In genomic region chr11:62909107-62909894, GRCh38 we compare ENCODE assay signal across 8 cellular contexts. TPM values are rescaled to one million over a fixed set of nuclear protein-coding genes. Genes with fewer than 3 reads are reported as not detected.
DNase-seq lines count a peak whose midpoint lies in the region; ATAC-seq, FAIRE-seq and TF ChIP-seq lines count a peak whose summit lies in the region.

No MANE protein-coding gene starts in this region.

- peak; percentile 62 for TF ChIP-seq CTCF in bronchial epithelial cell (IDR thresholded peaks at IDR 0.05; ENCODE audit: insufficient read depth, low read length, severe bottlenecking)
- peak; percentile 73 for TF ChIP-seq CTCF in kidney epithelial cell (IDR thresholded peaks at IDR 0.05; ENCODE audit: insufficient read depth, low read length, poor library complexity, severe bottlenecking)
- TF ChIP-seq CTCF in thoracic aorta (IDR thresholded peaks at IDR 0.05), result peak; percentile 28

- peak; percentile 41 to 68 for DNase-seq in NCI-H524 (lab: John Stamatoyannopoulos, UW)
- no peak for DNase-seq in NCI-H524 treated with DMSO at 0.1 percent for 48 hours (lab: John Stamatoyannopoulos, UW)
- peak; percentile 85 for DNase-seq in NCI-H2029 (lab: John Stamatoyannopoulos, UW)
- peak; percentile 62 for DNase-seq in bronchial epithelial cell (ENCODE audit: low read depth)
- no peak for DNase-seq in kidney epithelial cell (ENCODE audit: low read depth)
- DNase-seq in thoracic aorta (ENCODE audit: low spot score), result no peak
- no peak for DNase-seq in NCI-H2107 treated with DMSO at 0.1 percent for 48 hours (lab: John Stamatoyannopoulos, UW; ENCODE audit: unreplicated experiment)

- H3K36me3 ChIP-seq in bronchial epithelial cell (ENCODE audit: control insufficient read depth, insufficient read depth, low read length) (no peaks in the 10 kb centered on the region), kidney epithelial cell (ENCODE audit: control insufficient read depth, insufficient read depth, low read length) (no peaks in the 10 kb centered on the region), thoracic aorta (no peaks in the 10 kb centered on the region)

- H3K4me1 ChIP-seq in thoracic aorta (ENCODE audit: control insufficient read depth in 1 of 2, low read depth in 2 of 2), result peaks cover 0 to 13% of the 10 kb centered on the region in 2 donors

- no peak overlapping the region for H3K4me3 ChIP-seq in bronchial epithelial cell (ENCODE audit: low read depth, low read length)
- no peak overlapping the region for H3K4me3 ChIP-seq in kidney epithelial cell (ENCODE audit: low read depth, low read length)
- H3K4me3 ChIP-seq in thoracic aorta, result no peak overlapping the region

- no peaks in the 10 kb centered on the region for H3K9me3 ChIP-seq in thoracic aorta

- ATAC-seq in thoracic aorta (ENCODE audit: insufficient number of reproducible peaks, low FRiP score, low read depth), result no peak
- no peak for ATAC-seq in HG03135 (IDR thresholded peaks at IDR 0.05; ENCODE audit: unreplicated experiment)

- H3K27ac ChIP-seq in thoracic aorta, result no peak overlapping the region

- H3K27me3 ChIP-seq in bronchial epithelial cell (ENCODE audit: control insufficient read depth, insufficient read depth, low read length) (no peaks in the 10 kb centered on the region), kidney epithelial cell (ENCODE audit: control insufficient read depth, insufficient read depth, low read length) (peaks cover 10% of the 10 kb centered on the region), thoracic aorta (replicated peaks; ENCODE audit: insufficient read depth) (no peaks in the 10 kb centered on the region)

- FAIRE-seq in bronchial epithelial cell (lab: Jason Lieb, UNC), result no peak

RNA-seq across cellular contexts. Expression of gene CHRM1, which starts 11.9 kb away (rescaled TPM):
- total RNA-seq in bronchial epithelial cell (not detected in 2 replicates), kidney epithelial cell (not detected in 2 replicates), thoracic aorta (not detected)

RNA-seq across cellular contexts. Expression of gene SLC3A2, which starts 28.6 kb away (rescaled TPM):
- total RNA-seq in bronchial epithelial cell, result 1,292 and 1,548 TPM in 2 replicates
- total RNA-seq in kidney epithelial cell, result 441 and 475 TPM in 2 replicates
- 100 to 1,000 TPM; 138 to 739 TPM for total RNA-seq in thoracic aorta

Comparison
In these comparisons a context has a peak if more than half of its experiments do, and no peak if none do; other contexts are left out.
1. DNase-seq: peak in NCI-H524 (2 of 2), NCI-H2029 (single experiment) and bronchial epithelial cell (single experiment); none in NCI-H524 treated with DMSO at 0.1 percent for 48 hours (single experiment), kidney epithelial cell (single experiment), thoracic aorta (single experiment) and NCI-H2107 treated with DMSO at 0.1 percent for 48 hours (single experiment).
2. Peak in every context shown above with its lines, with median percentiles within 50 percentile points of each other: CTCF ChIP-seq.